Comparison of ENCODE assay signal across 25 cellular contexts in the genomic region with DNA sequence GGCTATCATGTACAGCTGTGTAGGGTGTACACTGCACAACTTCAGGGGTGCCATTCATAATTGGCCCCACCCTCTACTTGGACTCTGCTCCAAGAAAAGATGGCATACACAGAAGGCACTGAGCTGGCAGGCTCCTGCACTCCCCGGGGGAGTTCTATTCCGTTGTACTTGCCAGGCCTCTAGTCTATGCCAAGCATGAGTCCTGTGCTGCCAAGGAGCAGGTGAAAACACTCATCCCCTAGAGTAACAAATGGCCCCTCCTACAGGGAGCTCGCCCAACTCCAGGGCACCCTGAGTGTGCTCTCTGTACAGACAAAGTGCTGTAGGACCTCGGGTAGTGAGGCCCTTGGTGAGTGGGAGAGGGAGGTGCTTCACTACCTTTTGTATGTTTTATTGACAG.
DNase-seq lines count a peak whose midpoint lies in the region; ATAC-seq and TF ChIP-seq lines count a peak whose summit lies in the region.
"Had no signal": no experiment of that assay in that cellular context is flagged by ENCODE, and none has a peak within 500 bp of the region (broad histone marks: within the 10 kb centered on the region; RNA-seq: fewer than 3 reads in every experiment).

No MANE protein-coding gene starts in this region.

- ATAC-seq in mucosa of descending colon (peak; percentile 22), T-helper 17 cell (no peak)
- no peak for ATAC-seq in stimulated activated naive CD8-positive, alpha-beta T cell treated with anti-CD3 and anti-CD28 coated beads, Interleukin-15, amount 100 ng/mL, for 72 hours
- ATAC-seq: right lobe of liver had no signal

- no peak overlapping the region for H3K4me3 ChIP-seq in mammary epithelial cell (replicated peaks in 1 of 3; ENCODE audit: insufficient read depth in 1 of 3, low read depth in 2 of 3, low read length in 3 of 3)
- H3K4me3 ChIP-seq in mucosa of descending colon, result no peak overlapping the region
- H3K4me3 ChIP-seq in thyroid gland (replicated peaks in 1 of 3), result no peak overlapping the region
- H3K4me3 ChIP-seq: adrenal gland, BLaER1, cardiac muscle cell, esophagus squamous epithelium, right lobe of liver, SJCRH30, suprapubic skin had no signal

- TF ChIP-seq POLR2A in thyroid gland (IDR thresholded peaks at IDR 0.05), result no peak

- in situ Hi-C loops in mammary epithelial cell (cut with MboI; ENCODE audit: low sequenced_read_pairs in 2 of 2), result loop anchor here in 1 of 2 donors (25.0 kb wide), 1 partner anchor 154 kb away; no protein-coding TSS in a partner anchor

- H3K27ac Mint-ChIP-seq in MCF 10A (ENCODE audit: low read depth, unreplicated experiment), result no peak overlapping the region
- H3K27ac Mint-ChIP-seq in T-helper 17 cell, result no peak overlapping the region
- H3K27ac Mint-ChIP-seq in stimulated activated naive CD8-positive, alpha-beta T cell treated with anti-CD3 and anti-CD28 coated beads, Interleukin-15, amount 100 ng/mL, for 72 hours, result no peak overlapping the region
- H3K27ac Mint-ChIP-seq: T-helper 1 cell treated with Interleukin-12 subunit alpha and Interleukin-12 subunit beta and Interleukin-4 antibody, amounts not matched to agents 30 μg/mL and 1 μg/mL, for 36 hours had no signal

- 0% methylated on average over 4 of the region's 4 CpGs for WGBS in mammary epithelial cell (ENCODE audit: low coverage, missing lambda C conversion rate)
- 27 to 43% methylated on average over 3 to 4 of the region's 4 CpGs for WGBS in thyroid gland, 2 donors

- H3K79me2 ChIP-seq in mammary epithelial cell (ENCODE audit: insufficient read depth, low read length), result no peaks in the 10 kb centered on the region

- H3K4me3 Mint-ChIP-seq in MCF 10A (ENCODE audit: unreplicated experiment), result no peak overlapping the region
- no peak overlapping the region for H3K4me3 Mint-ChIP-seq in T-helper 17 cell
- H3K4me3 Mint-ChIP-seq in stimulated activated naive CD8-positive, alpha-beta T cell treated with anti-CD3 and anti-CD28 coated beads, Interleukin-15, amount 100 ng/mL, for 72 hours, result no peak overlapping the region
- H3K4me3 Mint-ChIP-seq: T-helper 1 cell treated with Interleukin-12 subunit alpha and Interleukin-12 subunit beta and Interleukin-4 antibody, amounts not matched to agents 30 μg/mL and 1 μg/mL, for 36 hours had no signal

- POLR2A ChIA-PET in MCF 10A (lab: Yijun Ruan, JAX), result no interaction called here

- peaks cover 7% of the 10 kb centered on the region for H3K27me3 Mint-ChIP-seq in MCF 10A (ENCODE audit: insufficient read depth, unreplicated experiment)
- H3K27me3 Mint-ChIP-seq in T-helper 17 cell, result peaks cover 13% of the 10 kb centered on the region
- H3K27me3 Mint-ChIP-seq in stimulated activated naive CD8-positive, alpha-beta T cell treated with anti-CD3 and anti-CD28 coated beads, Interleukin-15, amount 100 ng/mL, for 72 hours, result no peaks in the 10 kb centered on the region

- CTCF ChIA-PET in MCF 10A (lab: Yijun Ruan, JAX), result interaction anchor here (7.2 kb wide), 1 partner anchor 21 kb away, joined by 41 read pairs; no protein-coding TSS in a partner anchor
- CTCF ChIA-PET in mammary epithelial cell (lab: Charles Lee; ENCODE audit: low non-redundant PET), result no interaction called here

- peaks cover 6% of the 10 kb centered on the region for H3K4me1 Mint-ChIP-seq in MCF 10A (ENCODE audit: insufficient read depth, unreplicated experiment)
- no peaks in the 10 kb centered on the region for H3K4me1 Mint-ChIP-seq in T-helper 17 cell
- no peaks in the 10 kb centered on the region for H3K4me1 Mint-ChIP-seq in stimulated activated naive CD8-positive, alpha-beta T cell treated with anti-CD3 and anti-CD28 coated beads, Interleukin-15, amount 100 ng/mL, for 72 hours

- H4K20me1 ChIP-seq in mammary epithelial cell (ENCODE audit: insufficient read depth, low read length), result no peaks in the 10 kb centered on the region
- H4K20me1 ChIP-seq: BLaER1 had no signal

- H3K36me3 Mint-ChIP-seq in MCF 10A (ENCODE audit: insufficient read depth, unreplicated experiment) (no peaks in the 10 kb centered on the region), T-helper 17 cell (ENCODE audit: low read depth) (peaks cover 4% of the 10 kb centered on the region)

- no peaks in the 10 kb centered on the region for H3K4me1 ChIP-seq in mammary epithelial cell (ENCODE audit: insufficient read depth, low read length)
- no peaks in the 10 kb centered on the region for H3K4me1 ChIP-seq in mucosa of descending colon (ENCODE audit: low read depth)
- H3K4me1 ChIP-seq in thyroid gland, result no peaks in the 10 kb centered on the region
- H3K4me1 ChIP-seq: adrenal gland, Caco-2, esophagus squamous epithelium, right lobe of liver, SJCRH30, suprapubic skin had no signal

- dilution Hi-C loops in mammary epithelial cell (cut with HindIII; ENCODE audit: low sequenced_read_pairs), result no loop called here

- no peak overlapping the region for H2AFZ ChIP-seq in mammary epithelial cell (ENCODE audit: low read depth, low read length)

- peaks cover 4% of the 10 kb centered on the region for H3K27me3 ChIP-seq in mammary epithelial cell (ENCODE audit: insufficient read depth, low read length)
- H3K27me3 ChIP-seq in thyroid gland, result no peaks in the 10 kb centered on the region
- H3K27me3 ChIP-seq: adrenal gland, BLaER1, cardiac muscle cell, right lobe of liver, SJCRH30 had no signal

- BruUV-seq in MCF 10A (replicated peaks; lab: Mats Ljungman, UMichigan), result no TSS peak
- BruUV-seq in mammary epithelial cell (replicated peaks; lab: Mats Ljungman, UMichigan), result no TSS peak

- H3K36me3 ChIP-seq in mammary epithelial cell (ENCODE audit: insufficient read depth, low read length) (no peaks in the 10 kb centered on the region), mucosa of descending colon (ENCODE audit: low read depth) (no peaks in the 10 kb centered on the region), thyroid gland (no peaks in the 10 kb centered on the region)
- H3K36me3 ChIP-seq: adrenal gland, BLaER1, cardiac muscle cell, esophagus squamous epithelium, right lobe of liver, SJCRH30, suprapubic skin had no signal

- H3K27ac ChIP-seq in mammary epithelial cell (ENCODE audit: insufficient read depth, low read depth, low read length) (no peak overlapping the region), thyroid gland (no peak overlapping the region)
- H3K27ac ChIP-seq: adrenal gland, BLaER1, cardiac muscle cell, esophagus squamous epithelium, right lobe of liver, SJCRH30, suprapubic skin, VCaP had no signal

- H3K9me3 Mint-ChIP-seq in MCF 10A (ENCODE audit: unreplicated experiment), result no peaks in the 10 kb centered on the region
- no peaks in the 10 kb centered on the region for H3K9me3 Mint-ChIP-seq in stimulated activated naive CD8-positive, alpha-beta T cell treated with anti-CD3 and anti-CD28 coated beads, Interleukin-15, amount 100 ng/mL, for 72 hours
- H3K9me3 Mint-ChIP-seq: T-helper 1 cell treated with Interleukin-12 subunit alpha and Interleukin-12 subunit beta and Interleukin-4 antibody, amounts not matched to agents 30 μg/mL and 1 μg/mL, for 36 hours had no signal

- H3K9me3 ChIP-seq in mammary epithelial cell (replicated peaks; ENCODE audit: insufficient read depth, low read length), result no peaks in the 10 kb centered on the region
- H3K9me3 ChIP-seq in mucosa of descending colon, result no peaks in the 10 kb centered on the region
- H3K9me3 ChIP-seq in thyroid gland, result no peaks in the 10 kb centered on the region
- no peaks in the 10 kb centered on the region for H3K9me3 ChIP-seq in T-helper 17 cell (ENCODE audit: control insufficient read depth, low read length, poor library complexity, severe bottlenecking)
- H3K9me3 ChIP-seq: adrenal gland, BLaER1, Caco-2, esophagus squamous epithelium, right lobe of liver, SJCRH30, suprapubic skin had no signal

- TF ChIP-seq CTCF in MCF 10A (IDR thresholded peaks at IDR 0.05; ENCODE audit: unreplicated experiment) (no peak), mammary epithelial cell (conservative IDR thresholded peaks at IDR 0.05 in 1 of 2, IDR thresholded peaks at IDR 0.05 in 1 of 2; ENCODE audit: extremely low read depth in 1 of 2, insufficient read depth in 1 of 2, low read depth in 1 of 2, low read length in 2 of 2) (no peak), mucosa of descending colon (IDR thresholded peaks at IDR 0.05) (no peak), thyroid gland (IDR thresholded peaks at IDR 0.05) (no peak)

- intact Hi-C loops in MCF 10A (cut with micrococcal nuclease), result no loop called here
- intact Hi-C loops in mammary epithelial cell (cut with micrococcal nuclease), result no loop called here
- intact Hi-C loops in mucosa of descending colon (cut with DNase I, micrococcal nuclease), result no loop called here
- intact Hi-C loops in thyroid gland (cut with DNase I), result no loop called here

- no peak overlapping the region for H3K4me2 ChIP-seq in mammary epithelial cell (ENCODE audit: insufficient read depth, low read depth, low read length)
- H3K4me2 ChIP-seq: BLaER1 had no signal

- DNase-seq in MCF 10A (ENCODE audit: unreplicated experiment) (peak; percentile 43), mammary epithelial cell (no peak), cerebellum (ENCODE audit: low spot score) (peak; percentile 88), mucosa of descending colon (no peak), thyroid gland (peak; percentile 66 to 75), T-helper 17 cell (no peak), epidermal melanocyte (ENCODE audit: insufficient read length, low spot score) (no peak)
- DNase-seq in stimulated activated naive CD8-positive, alpha-beta T cell treated with anti-CD3 and anti-CD28 coated beads, Interleukin-15, amount 100 ng/mL, for 72 hours, result no peak
- DNase-seq: activated CD8-positive, alpha-beta memory T cell treated with anti-CD3 and anti-CD28 coated beads, Interleukin-2, amount 50 U/mL, for 4 hours; activated effector memory CD4-positive, alpha-beta T cell treated with Interleukin-2 at 50 U/mL for 16 hours; adrenal gland; Caco-2; effector memory CD4-positive, alpha-beta T cell; esophagus squamous epithelium; HCEC 1CT; KG1; NCI-H2171; NCI-H774; right lobe of liver; SJCRH30 had no signal

- no peak overlapping the region for H3K9ac ChIP-seq in mammary epithelial cell (ENCODE audit: insufficient read depth, low read length)
- H3K9ac ChIP-seq: BLaER1 had no signal

Comparison
In these comparisons a context has a peak if more than half of its experiments do, and no peak if none do; other contexts are left out.
1. DNase-seq: peak in MCF 10A (single experiment), cerebellum (single experiment) and thyroid gland (2 of 2); none in mammary epithelial cell (single experiment), mucosa of descending colon (0 of 3), T-helper 17 cell (0 of 3), stimulated activated naive CD8-positive, alpha-beta T cell treated with anti-CD3 and anti-CD28 coated beads, Interleukin-15, amount 100 ng/mL, for 72 hours (0 of 2) and epidermal melanocyte (single experiment).